Comparison of ENCODE assay signal across 23 cellular contexts in genomic region chr17:56630202-56630601, GRCh38. TPM values are rescaled to one million over a fixed set of nuclear protein-coding genes. Genes with fewer than 3 reads are reported as not detected.
"Had no signal": no experiment of that assay in that cellular context is flagged by ENCODE, and none has a peak within 500 bp of the region (broad histone marks: within the 10 kb centered on the region; RNA-seq: fewer than 3 reads in every experiment).

No MANE protein-coding gene starts in this region.

- H3K4me3 ChIP-seq: esophagus muscularis mucosa, heart right ventricle, left ventricle myocardium inferior, lung, right lobe of liver, thoracic aorta, uterus had no signal

- DNase-seq: activated CD4-positive, alpha-beta memory T cell treated with anti-CD3 and anti-CD28 coated beads, Interleukin-2, amount 10 ng/mL, durations not matched to agents 7 days and 5 days; activated CD4-positive, alpha-beta T cell treated with anti-CD3 and anti-CD28 coated beads, Interleukin-2, amount 10 ng/mL, durations not matched to agents 7 days and 5 days; activated CD4-positive, CD25-positive, alpha-beta regulatory T cell treated with anti-CD3 and anti-CD28 coated beads, Interleukin-2, amount 50 U/mL, for 72 hours; activated CD8-positive, alpha-beta memory T cell treated with anti-CD3 and anti-CD28 coated beads, Interleukin-2, amount 50 U/mL, for 48 hours; activated gamma-delta T cell treated with Interleukin-2 at 50 U/mL for 16 hours; activated naive CD4-positive, alpha-beta T cell treated with anti-CD3 and anti-CD28 coated beads, Interleukin-2, amount 50 U/mL, for 16 hours; activated T-cell treated with anti-CD3 and anti-CD28 coated beads, Interleukin-2, amount 50 U/mL, for 4 hours; caudate nucleus; foreskin melanocyte; heart right ventricle; left ventricle myocardium inferior; right lobe of liver; stimulated activated CD4-positive, alpha-beta T cell treated with anti-CD3 and anti-CD28 coated beads, Interleukin-2, amount 100 ng/mL, for 48 hours; stimulated activated naive CD4-positive, alpha-beta T cell treated with Interleukin-2 at 50 U/mL for 16 hours; T-helper 9 cell; uterus had no signal

- H3K27me3 ChIP-seq: right lobe of liver, uterus had no signal

- H3K9me3 ChIP-seq: esophagus muscularis mucosa, heart right ventricle, left ventricle myocardium inferior, neutrophil, right lobe of liver, thoracic aorta, uterus had no signal

- ATAC-seq: activated T-cell treated with anti-CD3 and anti-CD28 coated beads, Interleukin-2, amount 50 U/mL, for 4 hours; activated T-helper 17 cell treated with anti-CD3 and anti-CD28 coated beads, Interleukin-2, amount 50 U/mL, for 72 hours; heart right ventricle had no signal

- H3K36me3 ChIP-seq: esophagus muscularis mucosa, heart right ventricle, left ventricle myocardium inferior, neutrophil, right lobe of liver, thoracic aorta, uterus, WERI-Rb-1 had no signal

- H3K27ac ChIP-seq: esophagus muscularis mucosa, heart right ventricle, left ventricle myocardium inferior, neutrophil, right lobe of liver, thoracic aorta, uterus, WERI-Rb-1 had no signal

- H3K4me1 ChIP-seq: heart right ventricle, left ventricle myocardium inferior, right lobe of liver had no signal

RNA-seq across cellular contexts. Expression of gene NOG, which starts 36.7 kb away (rescaled TPM):
- total RNA-seq: osteocyte had no signal
